18 cellular contexts compared by ENCODE assay signal in genomic region chr4:109005523-109005922, GRCh38.
DNase-seq lines count a peak whose midpoint lies in the region; ATAC-seq, FAIRE-seq and TF ChIP-seq lines count a peak whose summit lies in the region.
"Had no signal": no experiment of that assay in that cellular context is flagged by ENCODE, and none has a peak within 500 bp of the region (broad histone marks: within the 10 kb centered on the region; RNA-seq: fewer than 3 reads in every experiment).

No MANE protein-coding gene starts in this region.

- H4K20me1 ChIP-seq in endothelial cell of umbilical vein (replicated peaks; ENCODE audit: control insufficient read depth, extremely low read depth, insufficient read depth, low read length): no peaks in the 10 kb centered on the region

- H3K18ac ChIP-seq in trophoblast cell (ENCODE audit: low read length): no peak overlapping the region

- no peak overlapping the region for H2BK120ac ChIP-seq in trophoblast cell (ENCODE audit: insufficient read depth, low read length, poor library complexity)

- no CpG with 5 or more reads among the region's 1 CpG for WGBS in trophoblast cell (ENCODE audit: extremely low coverage, insufficient coverage, insufficient read length)
- 69 to 74% methylated on average over 1 of the region's 1 CpG for WGBS in lower leg skin, 2 donors

- H2AK5ac ChIP-seq in trophoblast cell (ENCODE audit: low read length): no peak overlapping the region

- H3K4me1 Mint-ChIP-seq in activated CD4-positive, alpha-beta T cell treated with anti-CD3 and anti-CD28 coated beads, Interleukin-2, amount 10 ng/mL, durations not matched to agents 24 days and 14 days: peaks cover 10% of the 10 kb centered on the region
- H3K4me1 Mint-ChIP-seq: immature natural killer cell had no signal

- no TSS peak for BruUV-seq in endothelial cell of umbilical vein (replicated peaks; lab: Mats Ljungman, UMichigan)

- no peaks in the 10 kb centered on the region for H3K36me3 Mint-ChIP-seq in activated CD4-positive, alpha-beta T cell treated with anti-CD3 and anti-CD28 coated beads, Interleukin-2, amount 10 ng/mL, durations not matched to agents 24 days and 14 days (ENCODE audit: low read depth)
- H3K36me3 Mint-ChIP-seq: immature natural killer cell had no signal

- no peak overlapping the region for H4K91ac ChIP-seq in trophoblast cell (ENCODE audit: low read depth, low read length)

- no peak overlapping the region for H2AFZ ChIP-seq in endothelial cell of umbilical vein (ENCODE audit: low read depth, low read length)
- H2AFZ ChIP-seq in trophoblast cell (ENCODE audit: insufficient read depth, low read length, poor library complexity): no peak overlapping the region

- POLR2A ChIA-PET in endothelial cell of umbilical vein (lab: Charles Lee): no interaction called here

- no peaks in the 10 kb centered on the region for H3K4me1 ChIP-seq in endothelial cell of umbilical vein (ENCODE audit: control insufficient read depth, extremely low read depth, insufficient read depth, low read length)
- H3K4me1 ChIP-seq in trophoblast cell (ENCODE audit: control insufficient read depth in 1 of 2, insufficient read depth in 2 of 2, low read length in 2 of 2): no peaks in the 10 kb centered on the region
- H3K4me1 ChIP-seq: adrenal gland, gastroesophageal sphincter, tibial artery had no signal

- ATAC-seq in GM18909 (IDR thresholded peaks at IDR 0.05; ENCODE audit: poor library complexity, unreplicated experiment): no peak
- ATAC-seq: gastroesophageal sphincter had no signal

- no peak overlapping the region for H3K4ac ChIP-seq in trophoblast cell (ENCODE audit: low read depth, low read length)

- no peak overlapping the region for H4K12ac ChIP-seq in trophoblast cell (ENCODE audit: low read depth, low read length)

- no peaks in the 10 kb centered on the region for H3K9me1 ChIP-seq in endothelial cell of umbilical vein (replicated peaks; ENCODE audit: control insufficient read depth, extremely low read depth, insufficient read depth, low read length)

- dilution Hi-C loops in endothelial cell of umbilical vein (cut with MboI; ENCODE audit: extremely low pct_ligation_motif_present, low sequenced_read_pairs): no loop called here

- H3K79me1 ChIP-seq in trophoblast cell (ENCODE audit: low read length): no peaks in the 10 kb centered on the region

- H3K79me2 ChIP-seq in endothelial cell of umbilical vein (ENCODE audit: control insufficient read depth, insufficient read depth, low read length): no peaks in the 10 kb centered on the region
- no peaks in the 10 kb centered on the region for H3K79me2 ChIP-seq in trophoblast cell (ENCODE audit: control insufficient read depth, insufficient read depth, low read length, poor library complexity)

- CTCF ChIA-PET in endothelial cell of umbilical vein (lab: Charles Lee): no interaction called here

- H3K9ac ChIP-seq in endothelial cell of umbilical vein (replicated peaks; ENCODE audit: extremely low read depth, insufficient read depth, low read length) (no peak overlapping the region), trophoblast cell (ENCODE audit: low read length) (no peak overlapping the region)
- H3K9ac ChIP-seq: KMS-11 had no signal

- H3K36me3 ChIP-seq in endothelial cell of umbilical vein (ENCODE audit: control insufficient read depth in 2 of 2, extremely low read depth in 1 of 2, insufficient read depth in 2 of 2, low read length in 2 of 2) (no peaks in the 10 kb centered on the region), trophoblast cell (ENCODE audit: control insufficient read depth in 1 of 2, insufficient read depth in 2 of 2, low read length in 2 of 2) (no peaks in the 10 kb centered on the region)
- H3K36me3 ChIP-seq: adrenal gland, gastroesophageal sphincter, tibial artery had no signal

- H3K27me3 ChIP-seq in endothelial cell of umbilical vein (ENCODE audit: control insufficient read depth in 2 of 2, insufficient read depth in 2 of 2, low read length in 2 of 2) (no peaks in the 10 kb centered on the region), trophoblast cell (ENCODE audit: insufficient read depth, low read length) (no peaks in the 10 kb centered on the region)
- H3K27me3 ChIP-seq: adrenal gland, gastroesophageal sphincter, tibial artery had no signal

- H3K4me3 Mint-ChIP-seq in activated CD4-positive, alpha-beta T cell treated with anti-CD3 and anti-CD28 coated beads, Interleukin-2, amount 10 ng/mL, durations not matched to agents 24 days and 14 days: peak overlapping the region; percentile 0
- H3K4me3 Mint-ChIP-seq: dendritic cell treated with granulocyte-macrophage colony-stimulating factor and Interleukin-4, amounts not matched to agents 40 ng/mL and 50 ng/mL, for 4 days; immature natural killer cell had no signal

- DNase-seq in activated CD4-positive, alpha-beta T cell treated with anti-CD3 and anti-CD28 coated beads, Interleukin-2, amount 10 ng/mL, durations not matched to agents 24 days and 14 days: no peak
- no peak for DNase-seq in activated CD4-positive, alpha-beta T cell treated with anti-CD3 and anti-CD28 coated beads for 4 hours
- DNase-seq in NOMO-1 (lab: John Stamatoyannopoulos, UW; ENCODE audit: unreplicated experiment in 2 of 2): peak; percentile 13 to 58
- DNase-seq in endothelial cell of umbilical vein (ENCODE audit: low read depth, low spot score): no peak
- peak; percentile 3 to 26 for DNase-seq in trophoblast cell
- DNase-seq in lower leg skin (ENCODE audit: low spot score in 2 of 2): no peak
- no peak for DNase-seq in H4 (ENCODE audit: low spot score)
- DNase-seq: adrenal gland, immature natural killer cell, NCI-H2029 treated with DMSO at 0.1 percent for 48 hours, NCI-H748 treated with DMSO at 0.1 percent for 48 hours, SIG-M5, tibial artery had no signal

- no peak overlapping the region for H3K23ac ChIP-seq in trophoblast cell (ENCODE audit: low read length)

- no peak for FAIRE-seq in endothelial cell of umbilical vein (lab: Jason Lieb, UNC)
- FAIRE-seq: TTC549 had no signal

- no peak overlapping the region for H4K8ac ChIP-seq in trophoblast cell (ENCODE audit: low read depth, low read length)

- H3K4me2 ChIP-seq in endothelial cell of umbilical vein (ENCODE audit: insufficient read depth, low read length) (no peak overlapping the region), trophoblast cell (ENCODE audit: low read length) (no peak overlapping the region)
- H3K4me2 ChIP-seq: KMS-11 had no signal

- H3K14ac ChIP-seq in trophoblast cell (ENCODE audit: low read length): no peak overlapping the region

- intact Hi-C loops in activated CD4-positive, alpha-beta T cell treated with anti-CD3 and anti-CD28 coated beads, Interleukin-2, amount 10 ng/mL, durations not matched to agents 24 days and 14 days (cut with micrococcal nuclease): no loop called here
- intact Hi-C loops in endothelial cell of umbilical vein (cut with micrococcal nuclease): no loop called here
- intact Hi-C loops in lower leg skin (cut with DNase I; ENCODE audit: low total_unique reads): no loop called here

- H3K9me3 Mint-ChIP-seq in activated CD4-positive, alpha-beta T cell treated with anti-CD3 and anti-CD28 coated beads, Interleukin-2, amount 10 ng/mL, durations not matched to agents 24 days and 14 days: no peaks in the 10 kb centered on the region
- H3K9me3 Mint-ChIP-seq: dendritic cell treated with granulocyte-macrophage colony-stimulating factor and Interleukin-4, amounts not matched to agents 40 ng/mL and 50 ng/mL, for 4 days had no signal

- TF ChIP-seq CTCF in endothelial cell of umbilical vein (IDR thresholded peaks at IDR 0.05; ENCODE audit: extremely low read depth in 1 of 2, insufficient read depth in 1 of 2, low read depth in 1 of 2, low read length in 2 of 2) (no peak), lower leg skin (IDR thresholded peaks at IDR 0.05) (no peak)

- H3K27me3 Mint-ChIP-seq in activated CD4-positive, alpha-beta T cell treated with anti-CD3 and anti-CD28 coated beads, Interleukin-2, amount 10 ng/mL, durations not matched to agents 24 days and 14 days: no peaks in the 10 kb centered on the region
- H3K27me3 Mint-ChIP-seq: dendritic cell treated with granulocyte-macrophage colony-stimulating factor and Interleukin-4, amounts not matched to agents 40 ng/mL and 50 ng/mL, for 4 days had no signal

- no peak overlapping the region for H3K27ac ChIP-seq in endothelial cell of umbilical vein (ENCODE audit: insufficient read depth, low read depth, low read length)
- H3K27ac ChIP-seq in trophoblast cell (ENCODE audit: low read depth, low read length): no peak overlapping the region
- H3K27ac ChIP-seq: adrenal gland, gastroesophageal sphincter, KMS-11, tibial artery had no signal

- H3K9me3 ChIP-seq in endothelial cell of umbilical vein (replicated peaks; ENCODE audit: control insufficient read depth, insufficient read depth, low read length) (no peaks in the 10 kb centered on the region), trophoblast cell (ENCODE audit: insufficient read depth, low read depth, low read length) (no peaks in the 10 kb centered on the region)
- H3K9me3 ChIP-seq: adrenal gland, gastroesophageal sphincter, tibial artery had no signal

- no peak overlapping the region for H3K27ac Mint-ChIP-seq in activated CD4-positive, alpha-beta T cell treated with anti-CD3 and anti-CD28 coated beads, Interleukin-2, amount 10 ng/mL, durations not matched to agents 24 days and 14 days
- H3K27ac Mint-ChIP-seq: dendritic cell treated with granulocyte-macrophage colony-stimulating factor and Interleukin-4, amounts not matched to agents 40 ng/mL and 50 ng/mL, for 4 days; immature natural killer cell had no signal

- TF ChIP-seq POLR2A in endothelial cell of umbilical vein (IDR thresholded peaks at IDR 0.05; ENCODE audit: low read depth, low read length) (no peak), lower leg skin (IDR thresholded peaks at IDR 0.05) (no peak)

- H2BK12ac ChIP-seq in trophoblast cell (ENCODE audit: low read length): no peak overlapping the region

- H3K4me3 ChIP-seq in endothelial cell of umbilical vein (replicated peaks in 1 of 3; ENCODE audit: insufficient read depth in 1 of 3, low read depth in 1 of 3, low read length in 3 of 3) (no peak overlapping the region), trophoblast cell (ENCODE audit: low read depth, low read length) (no peak overlapping the region), lower leg skin (ENCODE audit: low read depth, poor library complexity, severe bottlenecking) (no peak overlapping the region)
- H3K4me3 ChIP-seq: adrenal gland, gastroesophageal sphincter, tibial artery had no signal

- H2BK5ac ChIP-seq in trophoblast cell (ENCODE audit: low read depth, low read length, poor library complexity): no peak overlapping the region

TF ChIP-seq in endothelial cell of umbilical vein, 7 proteins besides CTCF, POLR2A, EP300 and RAD21:
- no peak for TF ChIP-seq MAX (IDR thresholded peaks at IDR 0.05; ENCODE audit: insufficient read depth, insufficient read length)
- peak; percentile 70 for TF ChIP-seq FOS (IDR thresholded peaks at IDR 0.05; ENCODE audit: borderline replicate concordance, insufficient read depth, low read length)

Comparison
In these comparisons a context has a peak if more than half of its experiments do, and no peak if none do; other contexts are left out.
1. DNase-seq: peak in NOMO-1 (2 of 2) and trophoblast cell (2 of 2); none in activated CD4-positive, alpha-beta T cell treated with anti-CD3 and anti-CD28 coated beads, Interleukin-2, amount 10 ng/mL, durations not matched to agents 24 days and 14 days (single experiment), activated CD4-positive, alpha-beta T cell treated with anti-CD3 and anti-CD28 coated beads for 4 hours (0 of 2), endothelial cell of umbilical vein (single experiment), lower leg skin (0 of 2) and H4 (single experiment).